In the genomic region with DNA sequence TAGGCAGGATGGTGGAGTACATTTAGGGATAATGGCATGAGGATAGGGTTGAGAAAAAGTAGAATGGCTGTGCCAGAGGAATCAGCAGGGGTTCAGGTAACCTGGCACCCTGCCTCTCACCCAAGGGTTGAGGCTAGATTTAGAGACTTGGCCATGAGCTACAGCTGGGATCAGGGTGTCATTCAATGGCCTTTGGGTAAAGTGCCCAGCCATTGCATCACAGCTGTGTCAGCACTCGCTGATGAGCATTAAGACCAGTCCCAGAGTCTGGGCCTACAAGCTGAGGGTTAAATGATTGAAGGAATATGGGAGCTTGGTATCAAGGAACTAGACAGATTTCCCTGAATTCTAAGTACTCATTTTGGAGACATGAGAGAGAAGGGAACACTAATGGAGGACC, we compare ENCODE assay signal across 25 cellular contexts.
"Had no signal": no experiment of that assay in that cellular context is flagged by ENCODE, and none has a peak within 500 bp of the region (broad histone marks: within the 10 kb centered on the region; RNA-seq: fewer than 3 reads in every experiment).

No MANE protein-coding gene starts in this region.

- DNase-seq: stimulated activated CD4-positive, alpha-beta T cell treated with anti-CD3 and anti-CD28 coated beads, Interleukin-2, amount 100 ng/mL, for 48 hours; stimulated activated CD4-positive, alpha-beta T cell treated with anti-CD3 and anti-CD28 coated beads, Interleukin-4, amount 100 ng/mL, for 1 hour; stimulated activated CD4-positive, alpha-beta T cell treated with anti-CD3 and anti-CD28 coated beads, Interleukin-4, amount 100 ng/mL, for 24 hours; stimulated activated CD4-positive, alpha-beta T cell treated with anti-CD3 and anti-CD28 coated beads, Interleukin-4, amount 100 ng/mL, for 4 hours; stimulated activated CD8-positive, alpha-beta memory T cell treated with anti-CD3 and anti-CD28 coated beads, Interleukin-4, amount 100 ng/mL, for 48 hours; stimulated activated naive B cell treated with anti-CD40 and anti-IgM and Interleukin-4, amounts not matched to agents 10 μg/mL and 1 μg/mL and 100 μg/mL, for 72 hours; stimulated activated naive CD4-positive, alpha-beta T cell; stimulated activated naive CD4-positive, alpha-beta T cell treated with Interleukin-2 at 50 U/mL for 16 hours; stimulated activated naive CD8-positive, alpha-beta T cell treated with anti-CD3 and anti-CD28 coated beads, Interleukin-15, amount 100 ng/mL, for 72 hours; stimulated activated naive CD8-positive, alpha-beta T cell treated with anti-CD3 and anti-CD28 coated beads, Interleukin-15, Interleukin-2, amounts not matched to agents 100 U/mL and 50 U/mL, for 24 hours; stomach; substantia nigra; testis; thyroid gland; tibial artery; transverse colon; trophoblast cell; upper lobe of left lung; upper lobe of right lung; uterus had no signal

- H3K36me3 ChIP-seq: stomach, suprapubic skin, thoracic aorta, thyroid gland, tibial artery, tibial nerve, transverse colon, upper lobe of left lung, upper lobe of right lung, uterus, vagina had no signal

- FAIRE-seq: urothelium cell line had no signal

- H3K4me3 ChIP-seq: stomach, suprapubic skin, testis, thoracic aorta, thyroid gland, tibial artery, tibial nerve, transverse colon, upper lobe of left lung, upper lobe of right lung, uterus, vagina had no signal

- H3K27me3 ChIP-seq: stomach, suprapubic skin, testis, thyroid gland, tibial artery, tibial nerve, transverse colon, upper lobe of left lung, upper lobe of right lung, uterus, vagina had no signal
